Comparison of ENCODE assay signal across 9 cellular contexts in genomic region chr14:90905531-90905930, GRCh38.
DNase-seq lines count a peak whose midpoint lies in the region; ATAC-seq and TF ChIP-seq lines count a peak whose summit lies in the region.
"Had no signal": no experiment of that assay in that cellular context is flagged by ENCODE, and none has a peak within 500 bp of the region (broad histone marks: within the 10 kb centered on the region; RNA-seq: fewer than 3 reads in every experiment).

No MANE protein-coding gene starts in this region.

- no peaks in the 10 kb centered on the region for H3K27me3 Mint-ChIP-seq in activated T-helper 1 cell treated with anti-CD3 and anti-CD28 coated beads, Interleukin-12 subunit alpha, Interleukin-12 subunit beta, Interleukin-2, Interleukin-4 antibody, amounts not matched to agents 30 ng/mL and 10 ng/mL and 1 ng/mL, durations not matched to agents 14 hours and 24 hours and 36 hours (ENCODE audit: insufficient read depth)
- H3K27me3 Mint-ChIP-seq in nephron progenitor cell (ENCODE audit: low read depth, poor library complexity) = no peaks in the 10 kb centered on the region

- H3K27ac Mint-ChIP-seq in activated T-helper 1 cell treated with anti-CD3 and anti-CD28 coated beads, Interleukin-12 subunit alpha, Interleukin-12 subunit beta, Interleukin-2, Interleukin-4 antibody, amounts not matched to agents 30 ng/mL and 10 ng/mL and 1 ng/mL, durations not matched to agents 14 hours and 24 hours and 36 hours = peak overlapping the region; percentile 41
- H3K27ac Mint-ChIP-seq in nephron progenitor cell = no peak overlapping the region

- DNase-seq in GM20000 (ENCODE audit: low spot score) (peak; percentile 39), SK-N-DZ (ENCODE audit: low spot score) (no peak), hepatic stellate cell (ENCODE audit: low spot score) (no peak), NAMALWA (ENCODE audit: low spot score) (no peak), nephron progenitor cell (no peak)
- DNase-seq in activated T-helper 1 cell treated with anti-CD3 and anti-CD28 coated beads, Interleukin-12 subunit alpha, Interleukin-12 subunit beta, Interleukin-2, Interleukin-4 antibody, amounts not matched to agents 30 ng/mL and 10 ng/mL and 1 ng/mL, durations not matched to agents 14 hours and 24 hours and 36 hours (ENCODE audit: low spot score) = no peak
- DNase-seq: mesendoderm had no signal

- no peak overlapping the region for H3K4me3 Mint-ChIP-seq in activated T-helper 1 cell treated with anti-CD3 and anti-CD28 coated beads, Interleukin-12 subunit alpha, Interleukin-12 subunit beta, Interleukin-2, Interleukin-4 antibody, amounts not matched to agents 30 ng/mL and 10 ng/mL and 1 ng/mL, durations not matched to agents 14 hours and 24 hours and 36 hours
- no peak overlapping the region for H3K4me3 Mint-ChIP-seq in nephron progenitor cell

- peaks cover 42% of the 10 kb centered on the region for H3K4me1 Mint-ChIP-seq in activated T-helper 1 cell treated with anti-CD3 and anti-CD28 coated beads, Interleukin-12 subunit alpha, Interleukin-12 subunit beta, Interleukin-2, Interleukin-4 antibody, amounts not matched to agents 30 ng/mL and 10 ng/mL and 1 ng/mL, durations not matched to agents 14 hours and 24 hours and 36 hours (ENCODE audit: low read depth)
- H3K4me1 Mint-ChIP-seq in nephron progenitor cell = no peaks in the 10 kb centered on the region

- TF ChIP-seq CTCF in GM20000 (IDR thresholded peaks at IDR 0.05; ENCODE audit: extremely low read depth, missing control alignments) (no peak), nephron progenitor cell (IDR thresholded peaks at IDR 0.05) (no peak)

- H3K36me3 Mint-ChIP-seq in activated T-helper 1 cell treated with anti-CD3 and anti-CD28 coated beads, Interleukin-12 subunit alpha, Interleukin-12 subunit beta, Interleukin-2, Interleukin-4 antibody, amounts not matched to agents 30 ng/mL and 10 ng/mL and 1 ng/mL, durations not matched to agents 14 hours and 24 hours and 36 hours (ENCODE audit: low read depth) = peaks cover 14% of the 10 kb centered on the region
- no peaks in the 10 kb centered on the region for H3K36me3 Mint-ChIP-seq in nephron progenitor cell (ENCODE audit: low read depth)

- intact Hi-C loops in activated T-helper 1 cell treated with anti-CD3 and anti-CD28 coated beads, Interleukin-12 subunit alpha, Interleukin-12 subunit beta, Interleukin-2, Interleukin-4 antibody, amounts not matched to agents 30 ng/mL and 10 ng/mL and 1 ng/mL, durations not matched to agents 14 hours and 24 hours and 36 hours (cut with micrococcal nuclease) = loop anchor here (1.0 to 5.0 kb wide), 2 partner anchors 64 to 102 kb away; no protein-coding TSS in a partner anchor

- no peaks in the 10 kb centered on the region for H3K9me3 Mint-ChIP-seq in activated T-helper 1 cell treated with anti-CD3 and anti-CD28 coated beads, Interleukin-12 subunit alpha, Interleukin-12 subunit beta, Interleukin-2, Interleukin-4 antibody, amounts not matched to agents 30 ng/mL and 10 ng/mL and 1 ng/mL, durations not matched to agents 14 hours and 24 hours and 36 hours
- H3K9me3 Mint-ChIP-seq in nephron progenitor cell = no peaks in the 10 kb centered on the region

- ATAC-seq in GM18517 (IDR thresholded peaks at IDR 0.05; ENCODE audit: unreplicated experiment) (peak; percentile 91), HG03064 (IDR thresholded peaks at IDR 0.05; ENCODE audit: low read depth, unreplicated experiment) (peak; percentile 87)
